In genomic region chr10:97849101-97849490, GRCh38 we compare ENCODE assay signal across 8 cellular contexts. TPM values are rescaled to one million over a fixed set of nuclear protein-coding genes. Genes with fewer than 3 reads are reported as not detected.
DNase-seq lines count a peak whose midpoint lies in the region; ATAC-seq lines count a peak whose summit lies in the region.

No MANE protein-coding gene starts in this region.

- peak; percentile 10 to 16 for ATAC-seq in activated T-cell treated with anti-CD3 and anti-CD28 coated beads, Interleukin-2, amount 50 U/mL, for 72 hours (replicated peaks in 1 of 2)
- ATAC-seq in sciatic nerve: no peak

- H3K4me3 ChIP-seq in mononuclear cell (ENCODE audit: low read length): peak overlapping the region; percentile 44

- intact Hi-C loops in sciatic nerve (cut with DNase I): no loop called here

- H3K4me1 ChIP-seq in mononuclear cell (ENCODE audit: insufficient read depth, low read length): peaks cover 22% of the 10 kb centered on the region

- no peaks in the 10 kb centered on the region for H3K9me3 Mint-ChIP-seq in activated T-cell treated with anti-CD3 and anti-CD28 coated beads, Interleukin-2, amount 50 U/mL, for 72 hours

- H3K36me3 Mint-ChIP-seq in activated T-cell treated with anti-CD3 and anti-CD28 coated beads, Interleukin-2, amount 50 U/mL, for 72 hours (ENCODE audit: insufficient read depth in 2 of 2): no peaks in the 10 kb centered on the region

- no peak overlapping the region for H3K27ac Mint-ChIP-seq in activated T-cell treated with anti-CD3 and anti-CD28 coated beads, Interleukin-2, amount 50 U/mL, for 72 hours

- H3K4me3 Mint-ChIP-seq in activated T-cell treated with anti-CD3 and anti-CD28 coated beads, Interleukin-2, amount 50 U/mL, for 72 hours: peak overlapping the region; percentile 83

- peaks cover 28% of the 10 kb centered on the region for H3K27me3 ChIP-seq in mononuclear cell (ENCODE audit: insufficient read depth, low read length)

- H3K9me3 ChIP-seq in mononuclear cell (ENCODE audit: low read depth, low read length): no peaks in the 10 kb centered on the region

- no peaks in the 10 kb centered on the region for H3K27me3 Mint-ChIP-seq in activated T-cell treated with anti-CD3 and anti-CD28 coated beads, Interleukin-2, amount 50 U/mL, for 72 hours (ENCODE audit: low read depth)

- DNase-seq in DMS 273 (lab: John Stamatoyannopoulos, UW; ENCODE audit: unreplicated experiment) (peak; percentile 56), NCI-H1105 (lab: John Stamatoyannopoulos, UW) (peak; percentile 68), sciatic nerve (ENCODE audit: low spot score) (no peak), KG1 (lab: John Stamatoyannopoulos, UW) (no peak)
- DNase-seq in activated T-cell treated with anti-CD3 and anti-CD28 coated beads, Interleukin-2, amount 50 U/mL, for 72 hours: peak in 1 of 2 donors; percentile 8
- DNase-seq in stimulated activated naive CD4-positive, alpha-beta T cell treated with Interleukin-2 at 50 U/mL for 16 hours (lab: John Stamatoyannopoulos, UW): no peak
- no peak for DNase-seq in stimulated activated CD4-positive, alpha-beta T cell treated with anti-CD3 and anti-CD28 coated beads, Interleukin-15, amount 100 ng/mL, for 24 hours

- H3K4me1 Mint-ChIP-seq in activated T-cell treated with anti-CD3 and anti-CD28 coated beads, Interleukin-2, amount 50 U/mL, for 72 hours (ENCODE audit: low read depth): peaks cover 38% of the 10 kb centered on the region

RNA-seq across cellular contexts. Expression of gene GOLGA7B, which starts 0.5 kb away (rescaled TPM):
- total RNA-seq in activated T-cell treated with anti-CD3 and anti-CD28 coated beads, Interleukin-2, amount 50 U/mL, for 72 hours: under 1 TPM; 0.55 to 0.83 TPM
- total RNA-seq in mononuclear cell: 1.7 TPM
- 4.6 TPM for total RNA-seq in sciatic nerve

Comparison
In these comparisons a context has a peak if more than half of its experiments do, and no peak if none do; other contexts are left out.
1. DNase-seq: peak in DMS 273 (single experiment) and NCI-H1105 (single experiment); none in sciatic nerve (single experiment), stimulated activated naive CD4-positive, alpha-beta T cell treated with Interleukin-2 at 50 U/mL for 16 hours (single experiment), KG1 (single experiment) and stimulated activated CD4-positive, alpha-beta T cell treated with anti-CD3 and anti-CD28 coated beads, Interleukin-15, amount 100 ng/mL, for 24 hours (single experiment).